Comparison of ENCODE assay signal across 8 cellular contexts in genomic region chr2:60882971-60883753, GRCh38.
DNase-seq lines count a peak whose midpoint lies in the region; ATAC-seq and TF ChIP-seq lines count a peak whose summit lies in the region.

No MANE protein-coding gene starts in this region.

- H3K27me3 ChIP-seq in BLaER1 treated with 17β-estradiol and CSF1 and Interleukin-3, amounts not matched to agents 10 nM and 100 nM, result peaks cover 14 to 49% (median 42%) of the 10 kb centered on the region in 11 experiments
- peaks cover 4% of the 10 kb centered on the region; the same call in 1 of the 2 replicates for H3K27me3 ChIP-seq in HUES6 (ENCODE audit: control insufficient read depth, insufficient read depth, low read length)

- no peak for TF ChIP-seq CTCF in WI38 (IDR thresholded peaks at IDR 0.05; ENCODE audit: low read depth, low read length)
- TF ChIP-seq CTCF in fibroblast of pulmonary artery (IDR thresholded peaks at IDR 0.05; ENCODE audit: low read length, missing control alignments), result no peak

- peak; percentile 30 for ATAC-seq in GM18867 (IDR thresholded peaks at IDR 0.05; ENCODE audit: unreplicated experiment)

- H3K9ac ChIP-seq in BLaER1 treated with 17β-estradiol and CSF1 and Interleukin-3, amounts not matched to agents 10 nM and 100 nM, result peak overlapping the region; percentile 94 to 100 (median 97)
- no peak overlapping the region for H3K9ac ChIP-seq in HUES6 (ENCODE audit: low read length)

- no peaks in the 10 kb centered on the region for H3K9me3 ChIP-seq in BLaER1 treated with 17β-estradiol and CSF1 and Interleukin-3, amounts not matched to agents 10 nM and 100 nM (replicated peaks in 1 of 11)
- H3K9me3 ChIP-seq in HUES6 (ENCODE audit: control insufficient read depth, insufficient read depth, low read depth, low read length), result no peaks in the 10 kb centered on the region

- peak overlapping the region; percentile 73 to 91 (median 85) for H3K4me2 ChIP-seq in BLaER1 treated with 17β-estradiol and CSF1 and Interleukin-3, amounts not matched to agents 10 nM and 100 nM

- peaks cover 7 to 45% (median 25%) of the 10 kb centered on the region in 10 experiments; a peak in 19 of 20 replicates for H3K4me1 ChIP-seq in BLaER1 treated with 17β-estradiol and CSF1 and Interleukin-3, amounts not matched to agents 10 nM and 100 nM
- H3K4me1 ChIP-seq in HUES6 (ENCODE audit: control insufficient read depth, insufficient read depth, low read length), result peaks cover 12% of the 10 kb centered on the region

- peak; percentile 20 for DNase-seq in fibroblast of pulmonary artery (ENCODE audit: low read depth)
- DNase-seq in putamen (ENCODE audit: low spot score), result peak; percentile 19
- DNase-seq in NCI-H446 treated with DMSO at 0.1 percent for 48 hours (lab: John Stamatoyannopoulos, UW), result no peak
- no peak for DNase-seq in epidermal melanocyte (ENCODE audit: insufficient read length, low spot score)

- peak overlapping the region; percentile 80 to 99 (median 92) for H3K4me3 ChIP-seq in BLaER1 treated with 17β-estradiol and CSF1 and Interleukin-3, amounts not matched to agents 10 nM and 100 nM
- peak overlapping the region; percentile 79 for H3K4me3 ChIP-seq in HUES6 (ENCODE audit: low read depth, low read length)
- peak overlapping the region; percentile 84 for H3K4me3 ChIP-seq in WI38 (ENCODE audit: low read depth, low read length)
- peak overlapping the region; percentile 82 for H3K4me3 ChIP-seq in fibroblast of pulmonary artery (replicated peaks; ENCODE audit: low read depth, low read length)

- H3K36me3 ChIP-seq in BLaER1 treated with 17β-estradiol and CSF1 and Interleukin-3, amounts not matched to agents 10 nM and 100 nM, result peaks cover 0 to 4% (median 0%) of the 10 kb centered on the region in 11 experiments; a peak in 1 of 22 replicates
- H3K36me3 ChIP-seq in HUES6 (ENCODE audit: control insufficient read depth, insufficient read depth, low read length), result no peaks in the 10 kb centered on the region

- H4K20me1 ChIP-seq in BLaER1 treated with 17β-estradiol and CSF1 and Interleukin-3, amounts not matched to agents 10 nM and 100 nM, result peaks cover 0 to 54% (median 26%) of the 10 kb centered on the region in 11 experiments; a peak in 16 of 22 replicates

- H3K27ac ChIP-seq in BLaER1 treated with 17β-estradiol and CSF1 and Interleukin-3, amounts not matched to agents 10 nM and 100 nM, result peak overlapping the region; percentile 92 to 100 (median 97); a peak in 21 of 22 replicates
- no peak overlapping the region for H3K27ac ChIP-seq in HUES6 (ENCODE audit: low read depth, low read length)

Comparison
In these comparisons a context has a peak if more than half of its experiments do, and no peak if none do; other contexts are left out.
1. DNase-seq: peak in fibroblast of pulmonary artery (single experiment) and putamen (single experiment); none in NCI-H446 treated with DMSO at 0.1 percent for 48 hours (single experiment) and epidermal melanocyte (single experiment).
2. Peak in every context shown above with its lines, with median percentiles within 50 percentile points of each other: H3K4me3 ChIP-seq.